Comparison of ENCODE assay signal across 19 cellular contexts in genomic region chr6:113412589-113413367, GRCh38.
A peak's percentile ranks its signal among the peaks of the same experiment; 100 is the strongest.
DNase-seq lines count a peak whose midpoint lies in the region; ATAC-seq, FAIRE-seq and TF ChIP-seq lines count a peak whose summit lies in the region.
"Had no signal": no experiment of that assay in that cellular context is flagged by ENCODE, and none has a peak within 500 bp of the region (broad histone marks: within the 10 kb centered on the region; RNA-seq: fewer than 3 reads in every experiment).

No MANE protein-coding gene starts in this region.

- no peak overlapping the region for H2BK120ac ChIP-seq in mesenchymal stem cell (ENCODE audit: low read depth, low read length)

- no peak overlapping the region for H3K27ac ChIP-seq in PC-3 (ENCODE audit: low read length)
- H3K27ac ChIP-seq in mesenchymal stem cell (ENCODE audit: low read length, poor library complexity, severe bottlenecking): no peak overlapping the region
- H3K27ac ChIP-seq: right atrium auricular region, thoracic aorta had no signal

- H3K9me2 ChIP-seq in PC-3 (replicated peaks; ENCODE audit: low read length): no peaks in the 10 kb centered on the region

- H2AK5ac ChIP-seq in mesenchymal stem cell (ENCODE audit: low read length, severe bottlenecking): no peak overlapping the region

- no peak overlapping the region for H3K23ac ChIP-seq in mesenchymal stem cell (ENCODE audit: low read length in 2 of 2)

- H3K4me3 ChIP-seq in PC-3 (ENCODE audit: low read length) (no peak overlapping the region), bronchial epithelial cell (ENCODE audit: low read depth, low read length) (no peak overlapping the region), mesenchymal stem cell (ENCODE audit: insufficient read depth in 1 of 2, low read depth in 1 of 2, low read length in 2 of 2) (no peak overlapping the region)
- H3K4me3 ChIP-seq: right atrium auricular region, thoracic aorta had no signal

- H2BK5ac ChIP-seq in mesenchymal stem cell (ENCODE audit: low read depth, low read length, poor library complexity, severe bottlenecking): no peak overlapping the region

- H3K18ac ChIP-seq in mesenchymal stem cell (ENCODE audit: low read depth in 1 of 2, low read length in 2 of 2): no peak overlapping the region

- H2AFZ ChIP-seq in PC-3 (ENCODE audit: low read length) (no peak overlapping the region), mesenchymal stem cell (ENCODE audit: low read depth, low read length) (no peak overlapping the region)

- no peaks in the 10 kb centered on the region for H3K36me3 ChIP-seq in PC-3 (ENCODE audit: low read depth, low read length)
- H3K36me3 ChIP-seq in bronchial epithelial cell (ENCODE audit: control insufficient read depth, insufficient read depth, low read length): no peaks in the 10 kb centered on the region
- H3K36me3 ChIP-seq in mesenchymal stem cell (ENCODE audit: control insufficient read depth in 1 of 2, insufficient read depth in 2 of 2, low read depth in 1 of 2, low read length in 2 of 2): no peaks in the 10 kb centered on the region
- H3K36me3 ChIP-seq: right atrium auricular region, thoracic aorta had no signal

- no TSS peak for BruUV-seq in PC-3 (replicated peaks; lab: Mats Ljungman, UMichigan)

- TF ChIP-seq CTCF in PC-3 (conservative IDR thresholded peaks at IDR 0.05; ENCODE audit: low read depth, low read length) (no peak), bronchial epithelial cell (IDR thresholded peaks at IDR 0.05; ENCODE audit: insufficient read depth, low read length, severe bottlenecking) (no peak)

- no peak overlapping the region for H2BK15ac ChIP-seq in mesenchymal stem cell (ENCODE audit: low read depth, poor library complexity, severe bottlenecking)

- H4K91ac ChIP-seq in mesenchymal stem cell (ENCODE audit: low read length): no peak overlapping the region

- intact Hi-C loops in PC-3 (cut with micrococcal nuclease): loop anchor here (5.0 to 10.0 kb wide), 6 partner anchors 50 to 630 kb away; no protein-coding TSS in a partner anchor

- no peak overlapping the region for H3K4ac ChIP-seq in mesenchymal stem cell (ENCODE audit: low read depth in 1 of 2, low read length in 2 of 2)

- no peaks in the 10 kb centered on the region for H3K9me3 ChIP-seq in PC-3 (ENCODE audit: low read length)
- no peaks in the 10 kb centered on the region for H3K9me3 ChIP-seq in mesenchymal stem cell (ENCODE audit: control insufficient read depth, low read length)
- H3K9me3 ChIP-seq: right atrium auricular region, thoracic aorta had no signal

- no peak overlapping the region for H3K14ac ChIP-seq in mesenchymal stem cell (ENCODE audit: low read length in 2 of 2)

- ATAC-seq in PC-3 (no peak), GM19328 (IDR thresholded peaks at IDR 0.05; ENCODE audit: unreplicated experiment) (no peak)
- ATAC-seq: left cardiac atrium; stimulated activated memory B cell treated with anti-CD40 and anti-IgM and Interleukin-4, amounts not matched to agents 10 μg/mL and 1 μg/mL and 100 μg/mL, for 72 hours had no signal

- CTCF ChIA-PET in PC-3 (lab: Charles Lee): interaction anchor here (1.4 kb wide), 1 partner anchor 446 kb away, joined by 4 read pairs; no protein-coding TSS in a partner anchor

- H3K4me2 ChIP-seq in PC-3 (ENCODE audit: low read length): no peak overlapping the region
- H3K4me2 ChIP-seq in mesenchymal stem cell (ENCODE audit: low read length, poor library complexity, severe bottlenecking): no peak overlapping the region

- no peaks in the 10 kb centered on the region for H3K79me1 ChIP-seq in mesenchymal stem cell (replicated peaks; ENCODE audit: low read length, poor library complexity, severe bottlenecking)

- DNase-seq in DMS79 treated with DMSO at 0.1 percent for 48 hours (lab: John Stamatoyannopoulos, UW): peak; percentile 50
- peak; percentile 4 for DNase-seq in PC-3
- peak; percentile 50 for DNase-seq in bronchial epithelial cell (ENCODE audit: low read depth)
- DNase-seq in mesenchymal stem cell: peak; percentile 37
- no peak for DNase-seq in NCI-H446 (lab: John Stamatoyannopoulos, UW)
- DNase-seq in effector CD4-positive, alpha-beta T cell: no peak
- no peak for DNase-seq in putamen (ENCODE audit: low spot score)
- DNase-seq: activated CD4-positive, CD25-positive, alpha-beta regulatory T cell treated with anti-CD3 and anti-CD28 coated beads, Interleukin-2, amount 50 U/mL, for 72 hours; CD4-positive, CD25-positive, alpha-beta regulatory T cell; Kasumi-1; left cardiac atrium; NCI-H1417 treated with DMSO at 0.1 percent for 48 hours; NCI-H2171; NCI-H774 had no signal

- H3K79me2 ChIP-seq in PC-3 (ENCODE audit: low read length): no peaks in the 10 kb centered on the region

- no peak overlapping the region for H2BK12ac ChIP-seq in mesenchymal stem cell (ENCODE audit: low read length in 2 of 2)

- no peaks in the 10 kb centered on the region for H3F3A ChIP-seq in PC-3 (ENCODE audit: low read length, unreplicated experiment)

- POLR2A ChIA-PET in PC-3 (lab: Charles Lee; ENCODE audit: unreplicated experiment): interaction anchor here (0.6 kb wide), 1 partner anchor 220 kb away, joined by 3 read pairs; no protein-coding TSS in a partner anchor

- H4K20me1 ChIP-seq in PC-3 (ENCODE audit: low read length): no peaks in the 10 kb centered on the region

- H3K27me3 ChIP-seq in PC-3 (ENCODE audit: low read length): no peaks in the 10 kb centered on the region
- no peaks in the 10 kb centered on the region for H3K27me3 ChIP-seq in bronchial epithelial cell (ENCODE audit: control insufficient read depth, insufficient read depth, low read length)
- H3K27me3 ChIP-seq in mesenchymal stem cell (ENCODE audit: control insufficient read depth in 1 of 2, insufficient read depth in 1 of 2, low read length in 2 of 2): no peaks in the 10 kb centered on the region
- H3K27me3 ChIP-seq: right atrium auricular region had no signal

- no peak for FAIRE-seq in bronchial epithelial cell (lab: Jason Lieb, UNC)
- FAIRE-seq: colon had no signal

- WGBS in mesenchymal stem cell: no CpG with 5 or more reads among the region's 1 CpG

- H4K8ac ChIP-seq in mesenchymal stem cell (ENCODE audit: low read length): no peak overlapping the region

- H3K9ac ChIP-seq in PC-3 (ENCODE audit: low read length): no peak overlapping the region
- no peak overlapping the region for H3K9ac ChIP-seq in mesenchymal stem cell (ENCODE audit: low read length)

- peaks cover 24% of the 10 kb centered on the region for H3K4me1 ChIP-seq in PC-3 (ENCODE audit: insufficient read depth, low read length)
- H3K4me1 ChIP-seq in mesenchymal stem cell (ENCODE audit: control insufficient read depth, insufficient read depth, low read depth, low read length): peaks cover 2% of the 10 kb centered on the region

Comparison
In these comparisons a context has a peak if more than half of its experiments do, and no peak if none do; other contexts are left out.
1. DNase-seq: peak in DMS79 treated with DMSO at 0.1 percent for 48 hours (single experiment), PC-3 (single experiment), bronchial epithelial cell (single experiment) and mesenchymal stem cell (single experiment); none in NCI-H446 (0 of 2), effector CD4-positive, alpha-beta T cell (single experiment) and putamen (single experiment).